ENCODE assay signal across 19 cellular contexts in the genomic region with DNA sequence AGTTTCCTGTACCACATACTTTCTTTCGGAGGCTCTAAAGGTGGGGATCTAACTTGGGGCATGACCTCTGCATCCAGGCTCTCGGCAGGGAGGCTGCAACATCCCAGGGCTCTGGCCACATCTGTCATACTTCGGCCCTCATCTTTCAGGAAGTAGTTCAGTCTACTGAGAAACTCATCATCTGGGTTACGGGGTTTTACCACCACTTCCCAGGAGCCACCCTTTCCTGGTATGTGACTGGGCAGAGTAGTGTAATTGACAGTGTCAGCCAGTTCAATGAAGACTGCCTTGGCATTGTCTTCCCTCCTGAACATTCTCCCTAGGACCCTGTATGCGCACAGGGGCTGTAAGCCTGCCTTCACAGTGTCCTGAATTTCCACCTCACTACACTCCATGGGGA. TPM values are rescaled to one million over a fixed set of nuclear protein-coding genes. Genes with fewer than 3 reads are reported as not detected.
A peak's percentile ranks its signal among the peaks of the same experiment; 100 is the strongest.
DNase-seq lines count a peak whose midpoint lies in the region; ATAC-seq lines count a peak whose summit lies in the region.
"Had no signal": no experiment of that assay in that cellular context is flagged by ENCODE, and none has a peak within 500 bp of the region (broad histone marks: within the 10 kb centered on the region; RNA-seq: fewer than 3 reads in every experiment).

No MANE protein-coding gene starts in this region.

- H3K4me1 ChIP-seq in HAP-1 = no peaks in the 10 kb centered on the region
- H3K4me1 ChIP-seq: BLaER1, SJSA1 had no signal

- H3K4me3 Mint-ChIP-seq in activated naive CD4-positive, alpha-beta T cell treated with anti-CD3 and anti-CD28 coated beads, Interleukin-2, amount 10 ng/mL, durations not matched to agents 7 days and 5 days = no peak overlapping the region
- peak overlapping the region; percentile 38 for H3K4me3 Mint-ChIP-seq in activated T-helper 17 cell treated with anti-CD3 and anti-CD28 coated beads, Interleukin-2, amount 50 U/mL, for 72 hours
- peak overlapping the region; percentile 8 for H3K4me3 Mint-ChIP-seq in stimulated activated effector memory CD8-positive, alpha-beta T cell treated with anti-CD3 and anti-CD28 coated beads, Interleukin-12 subunit alpha, Interleukin-12 subunit beta, amount 100 ng/mL, for 72 hours
- H3K4me3 Mint-ChIP-seq: HFFc6 had no signal

- DNase-seq in activated naive CD4-positive, alpha-beta T cell treated with anti-CD3 and anti-CD28 coated beads, Interleukin-2, amount 10 ng/mL, durations not matched to agents 7 days and 5 days = no peak
- no peak for DNase-seq in activated naive CD4-positive, alpha-beta T cell treated with Interleukin-2 at 50 U/mL for 16 hours
- DNase-seq in MV-4-11 (lab: John Stamatoyannopoulos, UW) (peak; percentile 29), HAP-1 (ENCODE audit: low spot score in 2 of 2) (no peak), islet precursor cell (no peak), NCI-H2081 treated with DMSO at 0.1 percent for 48 hours (lab: John Stamatoyannopoulos, UW) (no peak)
- DNase-seq in stimulated activated effector memory CD8-positive, alpha-beta T cell treated with anti-CD3 and anti-CD28 coated beads, Interleukin-12 subunit alpha, Interleukin-12 subunit beta, amount 100 ng/mL, for 72 hours (ENCODE audit: low spot score in 2 of 2) = no peak
- DNase-seq: DMS79, HFFc6, KG1, NCI-H1694 treated with DMSO at 0.1 percent for 48 hours, NCI-H2227 treated with DMSO at 0.1 percent for 48 hours, NCI-H510A treated with DMSO at 0.1 percent for 48 hours, NCI-H82, PC-9 had no signal

- no peaks in the 10 kb centered on the region for H3K9me3 Mint-ChIP-seq in activated naive CD4-positive, alpha-beta T cell treated with anti-CD3 and anti-CD28 coated beads, Interleukin-2, amount 10 ng/mL, durations not matched to agents 7 days and 5 days
- no peaks in the 10 kb centered on the region for H3K9me3 Mint-ChIP-seq in activated T-helper 17 cell treated with anti-CD3 and anti-CD28 coated beads, Interleukin-2, amount 50 U/mL, for 72 hours
- H3K9me3 Mint-ChIP-seq in stimulated activated effector memory CD8-positive, alpha-beta T cell treated with anti-CD3 and anti-CD28 coated beads, Interleukin-12 subunit alpha, Interleukin-12 subunit beta, amount 100 ng/mL, for 72 hours = no peaks in the 10 kb centered on the region
- H3K9me3 Mint-ChIP-seq: HFFc6 had no signal

- H3K9me3 ChIP-seq in HAP-1 = no peaks in the 10 kb centered on the region
- H3K9me3 ChIP-seq: BLaER1, SJSA1 had no signal

- CTCF ChIA-PET in activated naive CD4-positive, alpha-beta T cell treated with anti-CD3 and anti-CD28 coated beads, Interleukin-2, amount 10 ng/mL, durations not matched to agents 7 days and 5 days (lab: Charles Lee) = no interaction called here

- H3K27me3 ChIP-seq in HAP-1 (ENCODE audit: low read depth) = no peaks in the 10 kb centered on the region
- H3K27me3 ChIP-seq: SJSA1 had no signal

- peaks cover 30% of the 10 kb centered on the region for H3K4me1 Mint-ChIP-seq in activated naive CD4-positive, alpha-beta T cell treated with anti-CD3 and anti-CD28 coated beads, Interleukin-2, amount 10 ng/mL, durations not matched to agents 7 days and 5 days
- H3K4me1 Mint-ChIP-seq in activated T-helper 17 cell treated with anti-CD3 and anti-CD28 coated beads, Interleukin-2, amount 50 U/mL, for 72 hours = no peaks in the 10 kb centered on the region
- H3K4me1 Mint-ChIP-seq in stimulated activated effector memory CD8-positive, alpha-beta T cell treated with anti-CD3 and anti-CD28 coated beads, Interleukin-12 subunit alpha, Interleukin-12 subunit beta, amount 100 ng/mL, for 72 hours = peaks cover 21% of the 10 kb centered on the region

- no peaks in the 10 kb centered on the region for H3K36me3 ChIP-seq in HAP-1 (replicated peaks)
- H3K36me3 ChIP-seq: BLaER1, SJSA1 had no signal

- in situ Hi-C loops in HAP-1 (cut with MboI; ENCODE audit: low sequenced_read_pairs) = no loop called here

- H3K27me3 Mint-ChIP-seq in activated naive CD4-positive, alpha-beta T cell treated with anti-CD3 and anti-CD28 coated beads, Interleukin-2, amount 10 ng/mL, durations not matched to agents 7 days and 5 days = no peaks in the 10 kb centered on the region
- H3K27me3 Mint-ChIP-seq in activated T-helper 17 cell treated with anti-CD3 and anti-CD28 coated beads, Interleukin-2, amount 50 U/mL, for 72 hours = no peaks in the 10 kb centered on the region

- no peaks in the 10 kb centered on the region for H3K36me3 Mint-ChIP-seq in activated naive CD4-positive, alpha-beta T cell treated with anti-CD3 and anti-CD28 coated beads, Interleukin-2, amount 10 ng/mL, durations not matched to agents 7 days and 5 days
- no peaks in the 10 kb centered on the region for H3K36me3 Mint-ChIP-seq in activated T-helper 17 cell treated with anti-CD3 and anti-CD28 coated beads, Interleukin-2, amount 50 U/mL, for 72 hours (ENCODE audit: low read depth)
- no peaks in the 10 kb centered on the region for H3K36me3 Mint-ChIP-seq in stimulated activated effector memory CD8-positive, alpha-beta T cell treated with anti-CD3 and anti-CD28 coated beads, Interleukin-12 subunit alpha, Interleukin-12 subunit beta, amount 100 ng/mL, for 72 hours

- H3K27ac Mint-ChIP-seq in activated naive CD4-positive, alpha-beta T cell treated with anti-CD3 and anti-CD28 coated beads, Interleukin-2, amount 10 ng/mL, durations not matched to agents 7 days and 5 days = peak overlapping the region; percentile 76
- peak overlapping the region; percentile 40 for H3K27ac Mint-ChIP-seq in activated T-helper 17 cell treated with anti-CD3 and anti-CD28 coated beads, Interleukin-2, amount 50 U/mL, for 72 hours
- no peak overlapping the region for H3K27ac Mint-ChIP-seq in stimulated activated effector memory CD8-positive, alpha-beta T cell treated with anti-CD3 and anti-CD28 coated beads, Interleukin-12 subunit alpha, Interleukin-12 subunit beta, amount 100 ng/mL, for 72 hours
- H3K27ac Mint-ChIP-seq: HFFc6 had no signal

- ATAC-seq in activated T-helper 17 cell treated with anti-CD3 and anti-CD28 coated beads, Interleukin-2, amount 50 U/mL, for 72 hours (replicated peaks) = peak; percentile 62
- ATAC-seq in stimulated activated effector memory CD8-positive, alpha-beta T cell treated with anti-CD3 and anti-CD28 coated beads, Interleukin-12 subunit alpha, Interleukin-12 subunit beta, amount 100 ng/mL, for 72 hours = peak; percentile 48

- no peak overlapping the region for H3K4me3 ChIP-seq in HAP-1
- H3K4me3 ChIP-seq: BLaER1, PC-9, SJSA1 had no signal

RNA-seq across cellular contexts. Expression of gene PNMA5, which starts 2.8 kb away (rescaled TPM):
- under 1 TPM; 0.13 to 0.17 TPM for total RNA-seq in activated T-helper 17 cell treated with anti-CD3 and anti-CD28 coated beads, Interleukin-2, amount 50 U/mL, for 72 hours
- total RNA-seq: A673, HFFc6, PC-9 had no signal
